Comparison of ENCODE assay signal across 1 cellular context in the genomic region with DNA sequence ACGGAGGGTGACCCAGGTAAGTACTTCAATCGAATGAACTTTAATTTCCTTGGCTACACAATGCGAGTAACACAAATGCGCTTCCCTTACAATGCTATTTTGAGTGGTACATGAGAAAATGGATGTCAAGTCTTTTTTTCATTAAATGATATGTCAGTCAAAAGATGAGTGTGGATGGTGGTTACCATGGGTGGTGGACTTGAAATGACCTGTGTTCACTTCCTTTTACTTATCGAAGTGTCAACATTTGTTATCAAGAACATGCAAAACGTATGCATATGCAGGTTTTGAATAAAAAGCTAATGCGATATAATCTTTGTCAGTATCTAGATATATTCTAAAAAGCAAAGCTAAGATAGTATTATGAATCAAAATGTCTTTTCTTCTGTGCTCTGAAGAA.
TF ChIP-seq lines count a peak whose summit lies in the region.

No MANE protein-coding gene starts in this region.

TF ChIP-seq in K562, 482 proteins besides CTCF, POLR2A, EP300 and RAD21:
- 0 out of 2 replicates have a peak, but pooled peaks have one; percentile 34 for TF ChIP-seq PKNOX1 (IDR thresholded peaks at IDR 0.05)
- no peak for TF ChIP-seq SRSF1 (IDR thresholded peaks at IDR 0.05; ENCODE audit: low read depth, low read length)
- no peak for TF ChIP-seq ATF7 (IDR thresholded peaks at IDR 0.05)
- TF ChIP-seq, protein P1, sequence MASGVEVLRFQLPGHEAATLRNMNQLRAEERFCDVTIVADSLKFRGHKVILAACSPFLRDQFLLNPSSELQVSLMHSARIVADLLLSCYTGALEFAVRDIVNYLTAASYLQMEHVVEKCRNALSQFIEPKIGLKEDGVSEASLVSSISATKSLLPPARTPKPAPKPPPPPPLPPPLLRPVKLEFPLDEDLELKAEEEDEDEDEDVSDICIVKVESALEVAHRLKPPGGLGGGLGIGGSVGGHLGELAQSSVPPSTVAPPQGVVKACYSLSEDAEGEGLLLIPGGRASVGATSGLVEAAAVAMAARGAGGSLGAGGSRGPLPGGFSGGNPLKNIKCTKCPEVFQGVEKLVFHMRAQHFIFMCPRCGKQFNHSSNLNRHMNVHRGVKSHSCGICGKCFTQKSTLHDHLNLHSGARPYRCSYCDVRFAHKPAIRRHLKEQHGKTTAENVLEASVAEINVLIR (CRISPR knock-in tag; IDR thresholded peaks at IDR 0.05): no peak
- TF ChIP-seq ARHGAP35 (IDR thresholded peaks at IDR 0.05; ENCODE audit: partially characterized antibody): no peak
